In genomic region chr20:39283464-39283863, GRCh38 we compare ENCODE assay signal across 24 cellular contexts.
DNase-seq lines count a peak whose midpoint lies in the region; ATAC-seq, FAIRE-seq and TF ChIP-seq lines count a peak whose summit lies in the region.
"Had no signal": no experiment of that assay in that cellular context is flagged by ENCODE, and none has a peak within 500 bp of the region (broad histone marks: within the 10 kb centered on the region; RNA-seq: fewer than 3 reads in every experiment).

No MANE protein-coding gene starts in this region.

- WGBS in H1 (ENCODE audit: extremely low coverage in 1 of 2, insufficient coverage in 1 of 2, insufficient read length in 1 of 2, insufficient replicate concordance in 2 of 2, low coverage in 1 of 2, low lambda C conversion rate in 2 of 2, missing lambda C conversion rate in 1 of 2), 2 experiments, result 78% methylated on average over 4 of the region's 4 CpGs; no CpG with 5 or more reads in 1 of the 2 experiments

- peaks cover 23% of the 10 kb centered on the region for H3K4me1 ChIP-seq in GM23338 (ENCODE audit: insufficient read depth)
- no peaks in the 10 kb centered on the region for H3K4me1 ChIP-seq in RWPE2 (ENCODE audit: insufficient read depth, poor library complexity, severe bottlenecking)
- peaks cover 8 to 17% (median 11%) of the 10 kb centered on the region in 4 experiments; a peak in 6 of 7 replicates for H3K4me1 ChIP-seq in H1 (replicated peaks in 1 of 4; ENCODE audit: control insufficient read depth in 3 of 4, insufficient read depth in 4 of 4, low read length in 3 of 4)
- no peaks in the 10 kb centered on the region for H3K4me1 ChIP-seq in MM.1S (ENCODE audit: low read length)

- no peak overlapping the region for H3K18ac ChIP-seq in H1 (ENCODE audit: extremely low read depth, low read length)

- H3K36me3 ChIP-seq in GM23338 (ENCODE audit: insufficient read depth), result peaks cover 3% of the 10 kb centered on the region
- no peaks in the 10 kb centered on the region for H3K36me3 ChIP-seq in RWPE2 (ENCODE audit: low read depth)
- peaks cover 0 to 3% (median 0%) of the 10 kb centered on the region in 4 experiments; a peak in 1 of 8 replicates for H3K36me3 ChIP-seq in H1 (ENCODE audit: control insufficient read depth in 2 of 4, insufficient read depth in 4 of 4, low read length in 3 of 4)
- no peaks in the 10 kb centered on the region for H3K36me3 ChIP-seq in MM.1S (replicated peaks; ENCODE audit: insufficient read depth, low read length)

- TF ChIP-seq EP300 in H1 (IDR thresholded peaks at IDR 0.05; ENCODE audit: borderline replicate concordance in 1 of 2, low read depth in 2 of 2, low read length in 2 of 2), result no peak

- H2AFZ ChIP-seq in GM23338 (no peak overlapping the region), H1 (ENCODE audit: low read length) (no peak overlapping the region), MM.1S (ENCODE audit: low read length) (no peak overlapping the region)

- no peak for TF ChIP-seq POLR2A in H1 (IDR thresholded peaks at IDR 0.05; ENCODE audit: control extremely low read depth in 1 of 2, low read depth in 2 of 2, low read length in 2 of 2)

- H2BK5ac ChIP-seq in H1 (ENCODE audit: low read depth, low read length), result no peak overlapping the region

- no peak overlapping the region for H2BK120ac ChIP-seq in H1 (replicated peaks; ENCODE audit: low read depth, low read length)

- peaks cover 10% of the 10 kb centered on the region for H3K27me3 Mint-ChIP-seq in GM23338 (ENCODE audit: insufficient read depth, low read depth, poor library complexity)
- peaks cover 3% of the 10 kb centered on the region for H3K27me3 Mint-ChIP-seq in glutamatergic neuron (ENCODE audit: unreplicated experiment)

- no peak overlapping the region for H3K23ac ChIP-seq in H1 (ENCODE audit: insufficient read length)

- H3K36me3 Mint-ChIP-seq in GM23338 (ENCODE audit: low read depth) (peaks cover 16% of the 10 kb centered on the region), glutamatergic neuron (ENCODE audit: unreplicated experiment) (peaks cover 12% of the 10 kb centered on the region)

- H3K4me3 Mint-ChIP-seq in GM23338, result no peak overlapping the region
- no peak overlapping the region for H3K4me3 Mint-ChIP-seq in glutamatergic neuron (ENCODE audit: unreplicated experiment)

- H3K27ac Mint-ChIP-seq in GM23338 (no peak overlapping the region), glutamatergic neuron (ENCODE audit: unreplicated experiment) (no peak overlapping the region)

- H3K27ac ChIP-seq in 22Rv1, result no peak overlapping the region
- H3K27ac ChIP-seq in GM23338 (ENCODE audit: low read depth), result no peak overlapping the region
- no peak overlapping the region for H3K27ac ChIP-seq in RWPE2 (ENCODE audit: poor library complexity, severe bottlenecking)
- no peak overlapping the region for H3K27ac ChIP-seq in H1 (ENCODE audit: low read depth, low read length)
- H3K27ac ChIP-seq in MM.1S (ENCODE audit: low read length), result no peak overlapping the region
- H3K27ac ChIP-seq: HL-60 had no signal

- no peak overlapping the region for H3K14ac ChIP-seq in H1 (ENCODE audit: insufficient read length)

- H3K9me3 ChIP-seq in RWPE2 (ENCODE audit: severe bottlenecking) (no peaks in the 10 kb centered on the region), H1 (ENCODE audit: insufficient read depth in 2 of 2, low read depth in 1 of 2, low read length in 1 of 2) (peaks cover 9 to 11% of the 10 kb centered on the region in 2 experiments), MM.1S (replicated peaks; ENCODE audit: insufficient read depth, low read length) (no peaks in the 10 kb centered on the region)

- peak; percentile 69 for FAIRE-seq in H1 (lab: Jason Lieb, UNC)
- FAIRE-seq: A204.1, D721Med, GM12892, GM18507, RCC 7860 had no signal

- peaks cover 28% of the 10 kb centered on the region for H3K9me3 Mint-ChIP-seq in GM23338
- peaks cover 3% of the 10 kb centered on the region for H3K9me3 Mint-ChIP-seq in glutamatergic neuron (ENCODE audit: unreplicated experiment)

- no peaks in the 10 kb centered on the region for H4K20me1 ChIP-seq in GM23338 (replicated peaks; ENCODE audit: insufficient read depth)
- H4K20me1 ChIP-seq in H1 (replicated peaks in 1 of 2; ENCODE audit: control insufficient read depth in 1 of 2, insufficient read depth in 2 of 2, low read length in 2 of 2), result no peaks in the 10 kb centered on the region
- H4K20me1 ChIP-seq in MM.1S (ENCODE audit: insufficient read depth, low read length), result no peaks in the 10 kb centered on the region

- H3K79me1 ChIP-seq in H1 (ENCODE audit: low read depth, low read length), result no peaks in the 10 kb centered on the region

- peak; percentile 35 to 47 for TF ChIP-seq RAD21 in H1 (IDR thresholded peaks at IDR 0.05 in 1 of 2, conservative IDR thresholded peaks at IDR 0.05 in 1 of 2; ENCODE audit: low read depth in 2 of 2, low read length in 2 of 2)

- no peak overlapping the region for H3K4ac ChIP-seq in H1 (replicated peaks; ENCODE audit: insufficient read length, low read depth, low read length)

- no peaks in the 10 kb centered on the region for H3K27me3 ChIP-seq in GM23338 (ENCODE audit: insufficient read depth)
- H3K27me3 ChIP-seq in RWPE2 (ENCODE audit: insufficient read depth, poor library complexity, severe bottlenecking), result peaks cover 33% of the 10 kb centered on the region
- H3K27me3 ChIP-seq in H1 (replicated peaks in 1 of 4; ENCODE audit: control insufficient read depth in 3 of 4, extremely low read depth in 1 of 4, insufficient read depth in 3 of 4, low read length in 3 of 4), result 0 out of 7 replicates have a peak, but pooled peaks cover 0 to 4% (median under 1%) of the 10 kb centered on the region in 4 experiments
- H3K27me3 ChIP-seq in MM.1S (replicated peaks; ENCODE audit: insufficient read depth, low read length), result no peaks in the 10 kb centered on the region

- TF ChIP-seq CTCF in 22Rv1 (IDR thresholded peaks at IDR 0.05) (peak; percentile 29), GM23338 (conservative IDR thresholded peaks at IDR 0.05; ENCODE audit: low read depth in 2 of 2) (peak in 1 of 2 experiments; percentile 65; a peak in 3 of 4 replicates), RWPE2 (IDR thresholded peaks at IDR 0.05; ENCODE audit: poor library complexity, severe bottlenecking) (peak; percentile 8), H1 (IDR thresholded peaks at IDR 0.05; ENCODE audit: control extremely low read depth in 1 of 3, insufficient read depth in 1 of 3, low read depth in 1 of 3, low read length in 3 of 3) (peak in 1 of 3 experiments; percentile 31; a peak in 2 of 4 replicates), MM.1S (IDR thresholded peaks at IDR 0.05; ENCODE audit: low read length) (no peak), glutamatergic neuron (IDR thresholded peaks at IDR 0.05; ENCODE audit: partially characterized antibody, unreplicated experiment) (no peak)

- no peak overlapping the region for H4K5ac ChIP-seq in H1 (ENCODE audit: insufficient read length, low read depth, low read length)

- CTCF ChIA-PET in H1 (lab: Charles Lee; ENCODE audit: partially characterized antibody), result interaction anchor here (0.6 to 3.4 kb wide), 9 partner anchors 14 to 160 kb away, joined by 3 to 15 read pairs (median 4); no protein-coding TSS in a partner anchor

- H3K23me2 ChIP-seq in H1 (ENCODE audit: low read depth, low read length), result no peaks in the 10 kb centered on the region

- H3K9ac ChIP-seq in H1 (replicated peaks in 1 of 4; ENCODE audit: extremely low read depth in 1 of 4, low read depth in 3 of 4, low read length in 3 of 4), result no peak overlapping the region
- no peak overlapping the region for H3K9ac ChIP-seq in MM.1S (ENCODE audit: low read length)

- H3K79me2 ChIP-seq in GM23338 (replicated peaks; ENCODE audit: insufficient read depth), result no peaks in the 10 kb centered on the region
- H3K79me2 ChIP-seq in H1 (ENCODE audit: control insufficient read depth in 1 of 2, insufficient read depth in 2 of 2, low read length in 2 of 2), result no peaks in the 10 kb centered on the region
- H3K79me2 ChIP-seq in MM.1S (ENCODE audit: low read length), result no peaks in the 10 kb centered on the region

- H3K56ac ChIP-seq in H1 (replicated peaks; ENCODE audit: insufficient read length, low read depth, low read length), result no peak overlapping the region

- H3K4me3 ChIP-seq in GM23338 (no peak overlapping the region), RWPE2 (ENCODE audit: severe bottlenecking) (no peak overlapping the region), H1 (ENCODE audit: extremely low read depth in 1 of 4, insufficient read depth in 2 of 4, low read depth in 3 of 4, low read length in 4 of 4) (no peak overlapping the region; a peak in 1 of 8 replicates), MM.1S (ENCODE audit: low read length) (no peak overlapping the region)

- H4K8ac ChIP-seq in H1 (ENCODE audit: extremely low read depth, insufficient read depth, low read length), result no peak overlapping the region

- DNase-seq in GM23338 (ENCODE audit: low spot score), result no peak
- DNase-seq in RWPE2 (ENCODE audit: low spot score), result no peak
- DNase-seq in H1 (ENCODE audit: low read depth in 1 of 2, low spot score in 2 of 2), result no peak
- no peak for DNase-seq in MM.1S
- DNase-seq in GM19238 (ENCODE audit: insufficient read length, low spot score), result no peak
- DNase-seq in glutamatergic neuron, result no peak
- DNase-seq: DMS79; H7; KBM-7; NCI-H1436 treated with DMSO at 0.1 percent for 48 hours; NCI-H1930; NCI-H510A; NCI-H774; NK-92 treated with Interleukin-12 subunit alpha and Interleukin-12 subunit beta, amount 100 ng/mL, for 24 hours; SW 1271 had no signal

- no peak for ATAC-seq in GM23338
- ATAC-seq in RWPE2 (ENCODE audit: low read depth), result no peak
- ATAC-seq in HG02623 (IDR thresholded peaks at IDR 0.05; ENCODE audit: unreplicated experiment), result no peak
- ATAC-seq: Right ventricle myocardium inferior had no signal

- H4K91ac ChIP-seq in H1 (replicated peaks; ENCODE audit: insufficient read length, low read length), result no peak overlapping the region

- H2BK12ac ChIP-seq in H1 (ENCODE audit: low read depth, low read length), result no peak overlapping the region

- H3K4me2 ChIP-seq in GM23338 (peak overlapping the region; percentile 61; the same call in 1 of the 2 replicates), H1 (ENCODE audit: insufficient read depth in 1 of 2, low read depth in 2 of 2, low read length in 2 of 2) (peak overlapping the region in 1 of 2 experiments; percentile 39; a peak in 1 of 4 replicates), MM.1S (ENCODE audit: low read depth, low read length) (no peak overlapping the region)

- peaks cover 36% of the 10 kb centered on the region for H3K4me1 Mint-ChIP-seq in GM23338
- no peaks in the 10 kb centered on the region for H3K4me1 Mint-ChIP-seq in glutamatergic neuron (ENCODE audit: low read depth, unreplicated experiment)

- no peak overlapping the region for H2AK5ac ChIP-seq in H1 (ENCODE audit: low read depth, low read length)

- peaks cover 6% of the 10 kb centered on the region for H3K9me2 ChIP-seq in GM23338 (ENCODE audit: insufficient read depth)
- H3K9me2 ChIP-seq in MM.1S (replicated peaks; ENCODE audit: insufficient read depth, low read length), result no peaks in the 10 kb centered on the region

- no peak overlapping the region for H2BK20ac ChIP-seq in H1 (ENCODE audit: low read length)

- POLR2A ChIA-PET in H1 (lab: Charles Lee; ENCODE audit: partially characterized antibody), result interaction anchor here (1.5 kb wide), 1 partner anchor 10 kb away, joined by 5 read pairs; no protein-coding TSS in a partner anchor

- H3F3A ChIP-seq in GM23338 (replicated peaks; ENCODE audit: low read depth) (no peaks in the 10 kb centered on the region), MM.1S (ENCODE audit: insufficient read depth, low read length) (no peaks in the 10 kb centered on the region)

- H2BK15ac ChIP-seq in H1 (ENCODE audit: low read length), result no peak overlapping the region

Comparison
In these comparisons a context has a peak if more than half of its experiments do, and no peak if none do; other contexts are left out.
1. CTCF ChIP-seq: peak in 22Rv1 (single experiment) and RWPE2 (single experiment); none in MM.1S (single experiment) and glutamatergic neuron (single experiment).